ENCODE assay signal across 8 cellular contexts in the genomic region with DNA sequence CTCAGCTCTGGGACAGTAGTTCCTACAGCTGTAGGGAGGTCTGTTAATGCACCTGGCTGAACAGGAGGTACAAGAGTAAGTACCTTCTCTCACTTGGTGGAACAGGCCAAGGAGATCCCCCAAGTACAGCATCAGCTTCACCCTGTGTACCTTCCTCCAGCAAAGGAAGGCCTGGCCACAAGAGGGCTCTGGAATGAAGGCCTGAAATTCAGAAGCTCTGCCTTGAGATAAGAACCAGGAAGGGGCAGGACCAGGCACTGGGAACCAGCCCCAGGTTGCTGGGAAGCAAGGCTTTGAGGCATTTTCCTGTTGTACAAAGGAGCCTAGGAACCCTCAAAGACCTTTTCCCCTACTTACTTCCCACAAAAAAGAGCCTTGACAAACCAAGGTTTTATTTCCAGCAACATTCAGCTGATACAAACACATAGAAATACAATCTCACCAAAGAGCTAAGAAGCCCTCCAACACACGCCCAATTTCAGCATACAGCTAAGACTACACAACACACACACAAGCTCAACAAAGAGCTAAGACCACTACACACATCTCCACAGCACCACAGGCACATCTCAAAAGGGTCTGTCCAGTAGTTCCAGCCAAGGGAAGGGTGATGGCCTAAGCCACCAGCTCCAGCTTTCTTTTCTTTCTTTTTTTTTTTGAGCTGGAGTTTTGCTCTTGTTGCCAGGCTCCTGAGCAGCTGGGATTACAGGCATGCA. TPM values are rescaled to one million over a fixed set of nuclear protein-coding genes. Genes with fewer than 3 reads are reported as not detected.
A peak's percentile ranks its signal among the peaks of the same experiment; 100 is the strongest.
DNase-seq lines count a peak whose midpoint lies in the region; ATAC-seq and TF ChIP-seq lines count a peak whose summit lies in the region.

No MANE protein-coding gene starts in this region.

- DNase-seq in COLO668 (lab: John Stamatoyannopoulos, UW; ENCODE audit: unreplicated experiment): peak; percentile 35
- DNase-seq in HFF-Myc (ENCODE audit: extremely low read depth, low read depth): peak; percentile 32
- peak; percentile 31 for DNase-seq in amniotic stem cell (lab: John Stamatoyannopoulos, UW)
- DNase-seq in heart left ventricle: peak; percentile 66 to 79 (median 70)
- peak; percentile 65 for DNase-seq in pulmonary artery endothelial cell (ENCODE audit: low read depth, low spot score)

- no peak overlapping the region for H3K4me3 ChIP-seq in HFF-Myc (replicated peaks; ENCODE audit: low read depth, low read length)
- H3K4me3 ChIP-seq in heart left ventricle: no peak overlapping the region

- TF ChIP-seq POLR2A in heart left ventricle (IDR thresholded peaks at IDR 0.05): no peak

- no peaks in the 10 kb centered on the region for H3K9me3 ChIP-seq in heart left ventricle

- H3K27ac ChIP-seq in heart left ventricle: peak overlapping the region in 10 of 12 donors; percentile 10 to 76 (median 54)

- H3K27me3 ChIP-seq in heart left ventricle: no peaks in the 10 kb centered on the region

- peak; percentile 75 for ATAC-seq in SK-N-SH treated with all-trans-retinoic acid at 6 μM for 48 hours
- ATAC-seq in heart left ventricle: peak; percentile 83 to 94 (median 90)
- ATAC-seq in HG02642 (IDR thresholded peaks at IDR 0.05; ENCODE audit: poor library complexity, unreplicated experiment): no peak
- no peak for ATAC-seq in GM21717 (IDR thresholded peaks at IDR 0.05; ENCODE audit: unreplicated experiment)

- peak; percentile 72 for TF ChIP-seq CTCF in HFF-Myc (IDR thresholded peaks at IDR 0.05; ENCODE audit: low read depth, low read length, missing control alignments)
- TF ChIP-seq CTCF in heart left ventricle (IDR thresholded peaks at IDR 0.05): peak; percentile 46 to 77 (median 62)

- peaks cover 0 to 31% (median 7%) of the 10 kb centered on the region in 9 donors for H3K36me3 ChIP-seq in heart left ventricle

- intact Hi-C loops in heart left ventricle (cut with DNase I): loop anchor here (1.0 to 10.0 kb wide), 10 partner anchors 45 to 155 kb away; a partner anchor contains a TSS

- peaks cover 0 to 24% (median 6%) of the 10 kb centered on the region in 12 donors for H3K4me1 ChIP-seq in heart left ventricle

- 59 to 79% (median 70%) methylated on average over 1 of the region's 1 CpG for WGBS in heart left ventricle, 4 donors

TF ChIP-seq in SK-N-SH treated with all-trans-retinoic acid at 6 μM for 48 hours, 23 proteins besides CTCF, POLR2A, EP300 and RAD21:
- TF ChIP-seq ZFP3 (CRISPR knock-in tag; IDR thresholded peaks at IDR 0.05) (no peak), SNAI2 (CRISPR knock-in tag; IDR thresholded peaks at IDR 0.05) (no peak), GLIS3 (CRISPR knock-in tag; IDR thresholded peaks at IDR 0.05) (no peak), TOX (CRISPR knock-in tag; IDR thresholded peaks at IDR 0.05; ENCODE audit: borderline replicate concordance) (no peak), ZNF70 (CRISPR knock-in tag; IDR thresholded peaks at IDR 0.05) (no peak), ZC3H10 (CRISPR knock-in tag; IDR thresholded peaks at IDR 0.05) (no peak), CSDC2 (CRISPR knock-in tag; IDR thresholded peaks at IDR 0.05) (no peak), ZFP30 (CRISPR knock-in tag; IDR thresholded peaks at IDR 0.05) (no peak), ZNF565 (CRISPR knock-in tag; conservative IDR thresholded peaks at IDR 0.05; ENCODE audit: low read depth) (no peak)
- TF ChIP-seq, protein P1, sequence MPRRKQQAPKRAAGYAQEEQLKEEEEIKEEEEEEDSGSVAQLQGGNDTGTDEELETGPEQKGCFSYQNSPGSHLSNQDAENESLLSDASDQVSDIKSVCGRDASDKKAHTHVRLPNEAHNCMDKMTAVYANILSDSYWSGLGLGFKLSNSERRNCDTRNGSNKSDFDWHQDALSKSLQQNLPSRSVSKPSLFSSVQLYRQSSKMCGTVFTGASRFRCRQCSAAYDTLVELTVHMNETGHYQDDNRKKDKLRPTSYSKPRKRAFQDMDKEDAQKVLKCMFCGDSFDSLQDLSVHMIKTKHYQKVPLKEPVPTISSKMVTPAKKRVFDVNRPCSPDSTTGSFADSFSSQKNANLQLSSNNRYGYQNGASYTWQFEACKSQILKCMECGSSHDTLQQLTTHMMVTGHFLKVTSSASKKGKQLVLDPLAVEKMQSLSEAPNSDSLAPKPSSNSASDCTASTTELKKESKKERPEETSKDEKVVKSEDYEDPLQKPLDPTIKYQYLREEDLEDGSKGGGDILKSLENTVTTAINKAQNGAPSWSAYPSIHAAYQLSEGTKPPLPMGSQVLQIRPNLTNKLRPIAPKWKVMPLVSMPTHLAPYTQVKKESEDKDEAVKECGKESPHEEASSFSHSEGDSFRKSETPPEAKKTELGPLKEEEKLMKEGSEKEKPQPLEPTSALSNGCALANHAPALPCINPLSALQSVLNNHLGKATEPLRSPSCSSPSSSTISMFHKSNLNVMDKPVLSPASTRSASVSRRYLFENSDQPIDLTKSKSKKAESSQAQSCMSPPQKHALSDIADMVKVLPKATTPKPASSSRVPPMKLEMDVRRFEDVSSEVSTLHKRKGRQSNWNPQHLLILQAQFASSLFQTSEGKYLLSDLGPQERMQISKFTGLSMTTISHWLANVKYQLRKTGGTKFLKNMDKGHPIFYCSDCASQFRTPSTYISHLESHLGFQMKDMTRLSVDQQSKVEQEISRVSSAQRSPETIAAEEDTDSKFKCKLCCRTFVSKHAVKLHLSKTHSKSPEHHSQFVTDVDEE (CRISPR knock-in tag; IDR thresholded peaks at IDR 0.05): no peak
- TF ChIP-seq, protein P2, sequence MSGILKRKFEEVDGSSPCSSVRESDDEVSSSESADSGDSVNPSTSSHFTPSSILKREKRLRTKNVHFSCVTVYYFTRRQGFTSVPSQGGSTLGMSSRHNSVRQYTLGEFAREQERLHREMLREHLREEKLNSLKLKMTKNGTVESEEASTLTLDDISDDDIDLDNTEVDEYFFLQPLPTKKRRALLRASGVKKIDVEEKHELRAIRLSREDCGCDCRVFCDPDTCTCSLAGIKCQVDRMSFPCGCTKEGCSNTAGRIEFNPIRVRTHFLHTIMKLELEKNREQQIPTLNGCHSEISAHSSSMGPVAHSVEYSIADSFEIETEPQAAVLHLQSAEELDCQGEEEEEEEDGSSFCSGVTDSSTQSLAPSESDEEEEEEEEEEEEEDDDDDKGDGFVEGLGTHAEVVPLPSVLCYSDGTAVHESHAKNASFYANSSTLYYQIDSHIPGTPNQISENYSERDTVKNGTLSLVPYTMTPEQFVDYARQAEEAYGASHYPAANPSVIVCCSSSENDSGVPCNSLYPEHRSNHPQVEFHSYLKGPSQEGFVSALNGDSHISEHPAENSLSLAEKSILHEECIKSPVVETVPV (CRISPR knock-in tag; IDR thresholded peaks at IDR 0.05): no peak
TF ChIP-seq in SK-N-SH treated with all-trans-retinoic acid at 6 μM for 48 hours: peak in this region for 0.

RNA-seq across cellular contexts. Expression of a gene that starts 23.5 kb away (rescaled TPM):
- total RNA-seq in heart left ventricle: 10 to 100 TPM in 5 of 9 donors, 1 to 10 TPM in 4; 7.5 to 23.4 (median 10.9) TPM
- 10 to 100 TPM in 1 of 2 donors, 1 to 10 TPM in 1; 7.4 to 13.8 TPM for polyA plus RNA-seq in heart left ventricle
- total RNA-seq in pulmonary artery endothelial cell: 242 and 246 TPM in 2 replicates

RNA-seq across cellular contexts. Expression of a gene that starts 41.3 kb away (rescaled TPM):
- 10 to 100 TPM in 7 of 9 donors, 1 to 10 TPM in 2; 6.1 to 22.7 (median 14.4) TPM for total RNA-seq in heart left ventricle
- polyA plus RNA-seq in heart left ventricle: 10 to 100 TPM; 14.7 to 16.2 TPM
- total RNA-seq in pulmonary artery endothelial cell: 19.1 and 44.2 TPM in 2 replicates

RNA-seq across cellular contexts. Expression of a gene that starts 42.9 kb away (rescaled TPM):
- total RNA-seq in heart left ventricle: 1 to 10 TPM in 1 of 9 donors, under 1 TPM in 1, not detected in 7; 0.46 to 4.1 TPM
- under 1 TPM; 0.15 to 0.23 TPM for polyA plus RNA-seq in heart left ventricle
- total RNA-seq in pulmonary artery endothelial cell: not detected in 2 replicates

RNA-seq across cellular contexts. Expression of a gene that starts 48.3 kb away (rescaled TPM):
- total RNA-seq in heart left ventricle (10 to 100 TPM; 20.2 to 51.1 (median 28.2) TPM), pulmonary artery endothelial cell (95.7 and 127 TPM in 2 replicates)
- polyA plus RNA-seq in heart left ventricle: 10 to 100 TPM; 31.9 to 43.0 TPM

Comparison
In these comparisons a context has a peak if more than half of its experiments do, and no peak if none do; other contexts are left out.
1. ATAC-seq: peak in SK-N-SH treated with all-trans-retinoic acid at 6 μM for 48 hours (single experiment) and heart left ventricle (4 of 4); none in HG02642 (single experiment) and GM21717 (single experiment).
2. Peak in every context shown above with its lines, with median percentiles within 50 percentile points of each other: DNase-seq.